ENCODE assay signal across 21 cellular contexts in the genomic region with DNA sequence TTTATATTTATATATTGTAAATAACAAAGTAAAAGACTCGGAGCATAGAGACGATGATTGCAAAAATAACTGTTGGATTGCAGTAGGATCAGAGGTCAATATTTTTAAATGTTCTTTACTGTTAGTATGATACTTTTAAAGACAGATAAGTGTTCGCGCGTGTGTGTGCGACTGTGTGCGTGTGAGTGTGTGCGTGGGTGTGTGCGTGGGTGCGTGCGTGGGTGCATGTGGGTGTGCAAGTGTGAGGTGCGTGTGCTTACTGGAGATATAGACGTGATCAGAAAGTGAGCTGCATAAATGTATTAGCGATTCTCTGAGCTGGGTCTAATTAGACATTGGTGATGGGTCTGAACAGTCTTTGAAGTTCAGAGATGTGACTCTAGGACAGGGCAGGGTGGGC.
"Had no signal": no experiment of that assay in that cellular context is flagged by ENCODE, and none has a peak within 500 bp of the region (broad histone marks: within the 10 kb centered on the region; RNA-seq: fewer than 3 reads in every experiment).

No MANE protein-coding gene starts in this region.

- H3K27me3 Mint-ChIP-seq: stimulated activated memory B cell treated with anti-CD40 and anti-IgM and Interleukin-4, amounts not matched to agents 10 μg/mL and 1 μg/mL and 100 μg/mL, for 72 hours; stimulated activated naive CD8-positive, alpha-beta T cell treated with anti-CD3 and anti-CD28 coated beads, Interleukin-15, amount 100 ng/mL, for 72 hours; type B pancreatic cell had no signal

- H3K27ac Mint-ChIP-seq: mesothelial cell of epicardium; naive B cell; natural killer cell; stimulated activated memory B cell treated with anti-CD40 and anti-IgM and Interleukin-4, amounts not matched to agents 10 μg/mL and 1 μg/mL and 100 μg/mL, for 72 hours had no signal

- H3K36me3 ChIP-seq: left ventricle myocardium inferior, pancreas, right atrium auricular region, right lobe of liver, tibial nerve, uterus had no signal

- H3K4me1 ChIP-seq: left ventricle myocardium inferior, pancreas, right atrium auricular region, right lobe of liver, tibial nerve, uterus had no signal

- H3K27ac ChIP-seq: left ventricle myocardium inferior, pancreas, right atrium auricular region, right lobe of liver, tibial nerve, uterus had no signal

- DNase-seq: islet precursor cell; left ventricle myocardium inferior; mesendoderm; naive B cell; natural killer cell; pancreas; right lobe of liver; stimulated activated CD4-positive, alpha-beta T cell treated with anti-CD3 and anti-CD28 coated beads, Interleukin-1b, Interleukin-23, amount 100 ng/mL, for 48 hours; stimulated activated CD4-positive, alpha-beta T cell treated with anti-CD3 and anti-CD28 coated beads, Interleukin-2, amount 100 ng/mL, for 48 hours; stimulated activated CD4-positive, alpha-beta T cell treated with anti-CD3 and anti-CD28 coated beads, Interleukin-4, amount 100 ng/mL, for 4 hours; stimulated activated CD8-positive, alpha-beta memory T cell treated with anti-CD3 and anti-CD28 coated beads, Interleukin-4, amount 100 ng/mL, for 48 hours; stimulated activated naive CD4-positive, alpha-beta T cell treated with Interleukin-2 at 50 U/mL for 16 hours; stimulated activated naive CD8-positive, alpha-beta T cell treated with anti-CD3 and anti-CD28 coated beads, Interleukin-15, amount 100 ng/mL, for 72 hours; uterus had no signal

- H3K4me3 ChIP-seq: left ventricle myocardium inferior, lung, pancreas, right atrium auricular region, right lobe of liver, smooth muscle cell, tibial nerve, uterus had no signal

- H3K9me3 Mint-ChIP-seq: mesothelial cell of epicardium; natural killer cell; stimulated activated memory B cell treated with anti-CD40 and anti-IgM and Interleukin-4, amounts not matched to agents 10 μg/mL and 1 μg/mL and 100 μg/mL, for 72 hours; stimulated activated naive CD8-positive, alpha-beta T cell treated with anti-CD3 and anti-CD28 coated beads, Interleukin-15, amount 100 ng/mL, for 72 hours; type B pancreatic cell had no signal

- H3K4me1 Mint-ChIP-seq: mesothelial cell of epicardium; naive B cell; natural killer cell; stimulated activated memory B cell treated with anti-CD40 and anti-IgM and Interleukin-4, amounts not matched to agents 10 μg/mL and 1 μg/mL and 100 μg/mL, for 72 hours had no signal

- H3K27me3 ChIP-seq: pancreas, right atrium auricular region, right lobe of liver, tibial nerve, uterus had no signal

- ATAC-seq: natural killer cell; pancreas; stimulated activated memory B cell treated with anti-CD40 and anti-IgM and Interleukin-4, amounts not matched to agents 10 μg/mL and 1 μg/mL and 100 μg/mL, for 72 hours; stimulated activated naive CD8-positive, alpha-beta T cell treated with anti-CD3 and anti-CD28 coated beads, Interleukin-15, amount 100 ng/mL, for 72 hours had no signal

- H3K9me3 ChIP-seq: left ventricle myocardium inferior, pancreas, right atrium auricular region, right lobe of liver, uterus had no signal

- H3K36me3 Mint-ChIP-seq: mesothelial cell of epicardium; naive B cell; natural killer cell; stimulated activated memory B cell treated with anti-CD40 and anti-IgM and Interleukin-4, amounts not matched to agents 10 μg/mL and 1 μg/mL and 100 μg/mL, for 72 hours; type B pancreatic cell had no signal

- H3K4me3 Mint-ChIP-seq: mesothelial cell of epicardium; naive B cell; natural killer cell; stimulated activated memory B cell treated with anti-CD40 and anti-IgM and Interleukin-4, amounts not matched to agents 10 μg/mL and 1 μg/mL and 100 μg/mL, for 72 hours; stimulated activated naive CD8-positive, alpha-beta T cell treated with anti-CD3 and anti-CD28 coated beads, Interleukin-15, amount 100 ng/mL, for 72 hours; type B pancreatic cell had no signal

- H3K4me2 ChIP-seq: smooth muscle cell had no signal
